ENCODE assay signal across 23 cellular contexts in genomic region chr5:167530548-167530947, GRCh38.
A peak's percentile ranks its signal among the peaks of the same experiment; 100 is the strongest.
DNase-seq lines count a peak whose midpoint lies in the region; ATAC-seq, FAIRE-seq and TF ChIP-seq lines count a peak whose summit lies in the region.
"Had no signal": no experiment of that assay in that cellular context is flagged by ENCODE, and none has a peak within 500 bp of the region (broad histone marks: within the 10 kb centered on the region; RNA-seq: fewer than 3 reads in every experiment).

No MANE protein-coding gene starts in this region.

- peak overlapping the region; percentile 42; the same call in 1 of the 2 replicates for H3K4me3 Mint-ChIP-seq in HFFc6
- no peak overlapping the region for H3K4me3 Mint-ChIP-seq in neural progenitor cell
- no peak overlapping the region for H3K4me3 Mint-ChIP-seq in activated T-cell treated with anti-CD3 and anti-CD28 coated beads, Interleukin-2, amount 50 U/mL, for 24 hours
- H3K4me3 Mint-ChIP-seq: CD4-positive, CD25-positive, alpha-beta regulatory T cell had no signal

- FAIRE-seq in bronchial epithelial cell (lab: Jason Lieb, UNC), result peak; percentile 18
- FAIRE-seq: G401.6 had no signal

- H3K9me3 ChIP-seq in neural progenitor cell (ENCODE audit: low read depth), result no peaks in the 10 kb centered on the region
- H3K9me3 ChIP-seq: SJCRH30 had no signal

- H3K4me1 ChIP-seq in neural progenitor cell, result no peaks in the 10 kb centered on the region
- H3K4me1 ChIP-seq: SJCRH30 had no signal

- peaks cover 4% of the 10 kb centered on the region for H3K27me3 Mint-ChIP-seq in HFFc6 (ENCODE audit: insufficient read depth)
- no peaks in the 10 kb centered on the region for H3K27me3 Mint-ChIP-seq in neural progenitor cell (ENCODE audit: insufficient read depth, low read depth)
- H3K27me3 Mint-ChIP-seq in activated T-cell treated with anti-CD3 and anti-CD28 coated beads, Interleukin-2, amount 50 U/mL, for 24 hours, result no peaks in the 10 kb centered on the region
- H3K27me3 Mint-ChIP-seq: CD4-positive, CD25-positive, alpha-beta regulatory T cell had no signal

- no peak overlapping the region for H3K9ac ChIP-seq in neural progenitor cell

- H2AFZ ChIP-seq in neural progenitor cell (replicated peaks), result peak overlapping the region; percentile 68

- H3K36me3 Mint-ChIP-seq in HFFc6 (ENCODE audit: low read depth), result no peaks in the 10 kb centered on the region
- peaks cover 2% of the 10 kb centered on the region for H3K36me3 Mint-ChIP-seq in neural progenitor cell
- no peaks in the 10 kb centered on the region for H3K36me3 Mint-ChIP-seq in activated T-cell treated with anti-CD3 and anti-CD28 coated beads, Interleukin-2, amount 50 U/mL, for 24 hours (ENCODE audit: low read depth)
- H3K36me3 Mint-ChIP-seq: CD4-positive, CD25-positive, alpha-beta regulatory T cell had no signal

- no peak for ATAC-seq in GM18505 (IDR thresholded peaks at IDR 0.05; ENCODE audit: unreplicated experiment)
- ATAC-seq: HCT116, PC-3 had no signal

- no peaks in the 10 kb centered on the region for H3F3A ChIP-seq in neural progenitor cell (ENCODE audit: low read depth)

- no peak overlapping the region for H3K27ac ChIP-seq in neural progenitor cell
- H3K27ac ChIP-seq: RWPE1, SJCRH30 had no signal

- no peaks in the 10 kb centered on the region for H4K20me1 ChIP-seq in neural progenitor cell (ENCODE audit: low read depth)

- no peaks in the 10 kb centered on the region for H3K9me3 Mint-ChIP-seq in HFFc6
- peaks cover 2% of the 10 kb centered on the region for H3K9me3 Mint-ChIP-seq in neural progenitor cell
- no peaks in the 10 kb centered on the region for H3K9me3 Mint-ChIP-seq in activated T-cell treated with anti-CD3 and anti-CD28 coated beads, Interleukin-2, amount 50 U/mL, for 24 hours

- no peaks in the 10 kb centered on the region for H3K79me2 ChIP-seq in neural progenitor cell (ENCODE audit: low read depth)

- TF ChIP-seq POLR2A in GM18505 (IDR thresholded peaks at IDR 0.05; ENCODE audit: borderline replicate concordance, extremely low read depth, insufficient read depth, insufficient read length), result no peak

- TF ChIP-seq CTCF in HFFc6 (IDR thresholded peaks at IDR 0.05) (no peak), bronchial epithelial cell (IDR thresholded peaks at IDR 0.05; ENCODE audit: insufficient read depth, low read length, severe bottlenecking) (no peak), neural progenitor cell (IDR thresholded peaks at IDR 0.05) (no peak)

- H3K4me3 ChIP-seq in bronchial epithelial cell (ENCODE audit: low read depth, low read length), result no peak overlapping the region
- H3K4me3 ChIP-seq in neural progenitor cell, result no peak overlapping the region
- H3K4me3 ChIP-seq: SJCRH30 had no signal

- no peak overlapping the region for H3K4me2 ChIP-seq in neural progenitor cell

- H3K27ac Mint-ChIP-seq in HFFc6, result no peak overlapping the region
- no peak overlapping the region for H3K27ac Mint-ChIP-seq in neural progenitor cell
- no peak overlapping the region for H3K27ac Mint-ChIP-seq in activated T-cell treated with anti-CD3 and anti-CD28 coated beads, Interleukin-2, amount 50 U/mL, for 24 hours
- H3K27ac Mint-ChIP-seq: CD4-positive, CD25-positive, alpha-beta regulatory T cell had no signal

- H3K27me3 ChIP-seq in bronchial epithelial cell (ENCODE audit: control insufficient read depth, insufficient read depth, low read length) (no peaks in the 10 kb centered on the region), neural progenitor cell (no peaks in the 10 kb centered on the region)
- H3K27me3 ChIP-seq: SJCRH30 had no signal

- H3K4me1 Mint-ChIP-seq in HFFc6 (ENCODE audit: low read depth), result peaks cover 5% of the 10 kb centered on the region; the same call in 1 of the 2 replicates
- H3K4me1 Mint-ChIP-seq in neural progenitor cell, result peaks cover 18% of the 10 kb centered on the region
- H3K4me1 Mint-ChIP-seq in activated T-cell treated with anti-CD3 and anti-CD28 coated beads, Interleukin-2, amount 50 U/mL, for 24 hours (ENCODE audit: low read depth), result no peaks in the 10 kb centered on the region
- H3K4me1 Mint-ChIP-seq: CD4-positive, CD25-positive, alpha-beta regulatory T cell had no signal

- H3K36me3 ChIP-seq in bronchial epithelial cell (ENCODE audit: control insufficient read depth, insufficient read depth, low read length), result no peaks in the 10 kb centered on the region
- H3K36me3 ChIP-seq in neural progenitor cell, result no peaks in the 10 kb centered on the region
- H3K36me3 ChIP-seq: SJCRH30 had no signal

- no peak for DNase-seq in HFFc6
- DNase-seq in bronchial epithelial cell (ENCODE audit: low read depth), result no peak
- DNase-seq in neural progenitor cell (ENCODE audit: low spot score), result no peak
- no peak for DNase-seq in GM19240 (ENCODE audit: insufficient read length, low spot score)
- no peak for DNase-seq in activated T-cell treated with anti-CD3 and anti-CD28 coated beads, Interleukin-2, amount 50 U/mL, for 24 hours
- DNase-seq in KG1 (lab: John Stamatoyannopoulos, UW), result no peak
- DNase-seq: AML-193; CD4-positive, CD25-positive, alpha-beta regulatory T cell; COR-L47; DMS 273 treated with DMSO at 0.1 percent for 48 hours; DND-41; NCI-H1105 treated with DMSO at 0.1 percent for 48 hours; NCI-H1694 treated with DMSO at 0.1 percent for 48 hours; NCI-H2107; NCI-H510A; NCI-H774; PC-3; SJCRH30; SW 1271 had no signal
